2 cellular contexts compared by ENCODE assay signal in genomic region chr9:14270358-14271077, GRCh38.
TF ChIP-seq lines count a peak whose summit lies in the region.

No MANE protein-coding gene starts in this region.

TF ChIP-seq in H1, 55 proteins besides CTCF, POLR2A, EP300 and RAD21 (continued from another document):
- TF ChIP-seq ZNF274 (IDR thresholded peaks at IDR 0.05; ENCODE audit: borderline replicate concordance, extremely low read depth, low read length) (no peak), NRF1 (IDR thresholded peaks at IDR 0.05; ENCODE audit: low read depth, low read length) (no peak), RNF2 (IDR thresholded peaks at IDR 0.05; ENCODE audit: borderline replicate concordance, low read depth, low read length, missing control alignments, poor library complexity, severe bottlenecking) (no peak), CHD7 (IDR thresholded peaks at IDR 0.05; ENCODE audit: insufficient replicate concordance, low read length) (no peak), SP4 (IDR thresholded peaks at IDR 0.05; ENCODE audit: low read length) (no peak), TAF1 (IDR thresholded peaks at IDR 0.05; ENCODE audit: low read depth, low read length) (no peak), MAFK (IDR thresholded peaks at IDR 0.05; ENCODE audit: low read depth, low read length) (no peak), CEBPB (IDR thresholded peaks at IDR 0.05; ENCODE audit: low read depth, low read length) (no peak), RBBP5 (IDR thresholded peaks at IDR 0.05; ENCODE audit: borderline replicate concordance, low read depth, low read length) (no peak), FOSL1 (IDR thresholded peaks at IDR 0.05; ENCODE audit: insufficient read depth, low read depth, low read length) (no peak), CHD1 (IDR thresholded peaks at IDR 0.05; ENCODE audit: low read depth, low read length) (no peak), NANOG (IDR thresholded peaks at IDR 0.05; ENCODE audit: insufficient read depth, low read depth, low read length, poor library complexity, severe bottlenecking) (no peak)

TF ChIP-seq in HEK293T, 16 proteins besides CTCF, POLR2A, EP300 and RAD21 (continued from another document):
- TF ChIP-seq PKNOX1 (IDR thresholded peaks at IDR 0.05) = no peak
